Comparison of ENCODE assay signal across 25 cellular contexts in genomic region chr4:87933337-87933736, GRCh38. TPM values are rescaled to one million over a fixed set of nuclear protein-coding genes. Genes with fewer than 3 reads are reported as not detected.
"Had no signal": no experiment of that assay in that cellular context is flagged by ENCODE, and none has a peak within 500 bp of the region (broad histone marks: within the 10 kb centered on the region; RNA-seq: fewer than 3 reads in every experiment).

No MANE protein-coding gene starts in this region.

- H3K4me3 ChIP-seq: dorsolateral prefrontal cortex, gastroesophageal sphincter, lung, spleen, testis, tibial nerve, upper lobe of right lung, vagina had no signal

- ATAC-seq: esophagus mucosa; gastroesophageal sphincter; left colon; left ventricle myocardium superior; sciatic nerve; stimulated activated naive B cell treated with anti-CD40 and anti-IgM and Interleukin-4, amounts not matched to agents 10 μg/mL and 1 μg/mL and 100 μg/mL, for 72 hours; stimulated activated naive CD8-positive, alpha-beta T cell treated with anti-CD3 and anti-CD28 coated beads, Interleukin-15, amount 100 ng/mL, for 72 hours; upper lobe of right lung had no signal

- H3K36me3 ChIP-seq: gastroesophageal sphincter, spleen, tibial nerve, upper lobe of right lung, vagina had no signal

- H3K27ac Mint-ChIP-seq: nephron; stimulated activated naive B cell treated with anti-CD40 and anti-IgM and Interleukin-4, amounts not matched to agents 10 μg/mL and 1 μg/mL and 100 μg/mL, for 72 hours; stimulated activated naive CD8-positive, alpha-beta T cell treated with anti-CD3 and anti-CD28 coated beads, Interleukin-15, amount 100 ng/mL, for 72 hours had no signal

- H3K27ac ChIP-seq: dorsolateral prefrontal cortex, gastroesophageal sphincter, spleen, tibial nerve, upper lobe of right lung, vagina had no signal

- H3K9me3 Mint-ChIP-seq: stimulated activated naive CD8-positive, alpha-beta T cell treated with anti-CD3 and anti-CD28 coated beads, Interleukin-15, amount 100 ng/mL, for 72 hours had no signal

- H3K4me3 Mint-ChIP-seq: nephron; stimulated activated naive B cell treated with anti-CD40 and anti-IgM and Interleukin-4, amounts not matched to agents 10 μg/mL and 1 μg/mL and 100 μg/mL, for 72 hours; stimulated activated naive CD8-positive, alpha-beta T cell treated with anti-CD3 and anti-CD28 coated beads, Interleukin-15, amount 100 ng/mL, for 72 hours had no signal

- H3K4me1 ChIP-seq: gastroesophageal sphincter, spleen, testis, tibial nerve, upper lobe of right lung, vagina had no signal

- H3K4me1 Mint-ChIP-seq: nephron; stimulated activated naive B cell treated with anti-CD40 and anti-IgM and Interleukin-4, amounts not matched to agents 10 μg/mL and 1 μg/mL and 100 μg/mL, for 72 hours; stimulated activated naive CD8-positive, alpha-beta T cell treated with anti-CD3 and anti-CD28 coated beads, Interleukin-15, amount 100 ng/mL, for 72 hours had no signal

- H3K27me3 ChIP-seq: dorsolateral prefrontal cortex, gastroesophageal sphincter, spleen, testis, tibial nerve, upper lobe of right lung, vagina had no signal

- H3K9me3 ChIP-seq: testis, upper lobe of right lung, vagina had no signal

- H3K27me3 Mint-ChIP-seq: stimulated activated naive B cell treated with anti-CD40 and anti-IgM and Interleukin-4, amounts not matched to agents 10 μg/mL and 1 μg/mL and 100 μg/mL, for 72 hours had no signal

- DNase-seq: cortex of kidney; dorsolateral prefrontal cortex; effector CD8-positive, alpha-beta T cell; glutamatergic neuron; left colon; left ventricle myocardium superior; mesenchymal stem cell; midbrain; occipital lobe; spleen; stimulated activated CD4-positive, alpha-beta T cell treated with anti-CD3 and anti-CD28 coated beads, Interleukin-15, amount 100 ng/mL, for 24 hours; stimulated activated CD4-positive, alpha-beta T cell treated with anti-CD3 and anti-CD28 coated beads, Interleukin-1b, Interleukin-23, amount 100 ng/mL, for 48 hours; stimulated activated CD4-positive, alpha-beta T cell treated with anti-CD3 and anti-CD28 coated beads, Interleukin-4, amount 100 ng/mL, for 4 hours; stimulated activated naive B cell treated with anti-CD40 and anti-IgM and Interleukin-4, amounts not matched to agents 10 μg/mL and 1 μg/mL and 100 μg/mL, for 72 hours; stimulated activated naive CD8-positive, alpha-beta T cell treated with anti-CD3 and anti-CD28 coated beads, Interleukin-15, amount 100 ng/mL, for 72 hours; upper lobe of right lung had no signal

RNA-seq across cellular contexts. Expression of gene SPP1, which starts 42.2 kb away (rescaled TPM):
- total RNA-seq: pulmonary artery endothelial cell had no signal
